1 cellular context compared by ENCODE assay signal in genomic region chrX:74473116-74473515, GRCh38. TPM values are rescaled to one million over a fixed set of nuclear protein-coding genes. Genes with fewer than 3 reads are reported as not detected.
"Had no signal": no experiment of that assay in that cellular context is flagged by ENCODE, and none has a peak within 500 bp of the region (broad histone marks: within the 10 kb centered on the region; RNA-seq: fewer than 3 reads in every experiment).

No MANE protein-coding gene starts in this region.

RNA-seq across cellular contexts. Expression of gene SLC16A2, which starts 51.8 kb away (rescaled TPM):
- total RNA-seq: mononuclear cell had no signal
